ENCODE assay signal across 8 cellular contexts in genomic region chr11:62602141-62603071, GRCh38. TPM values are rescaled to one million over a fixed set of nuclear protein-coding genes. Genes with fewer than 3 reads are reported as not detected.
DNase-seq lines count a peak whose midpoint lies in the region; ATAC-seq lines count a peak whose summit lies in the region.

No MANE protein-coding gene starts in this region.

- peaks cover 43% of the 10 kb centered on the region for H3K36me3 ChIP-seq in adipocyte (ENCODE audit: control insufficient read depth, insufficient read depth, low read length, severe bottlenecking)

- no peaks in the 10 kb centered on the region for H3K9me3 ChIP-seq in adipocyte (ENCODE audit: control insufficient read depth, low read length)

- peak; percentile 67 for ATAC-seq in Right ventricle myocardium superior (ENCODE audit: poor library complexity)
- ATAC-seq in GM21529 (IDR thresholded peaks at IDR 0.05; ENCODE audit: unreplicated experiment) = no peak
- no peak for ATAC-seq in HG03342 (IDR thresholded peaks at IDR 0.05; ENCODE audit: unreplicated experiment)

- DNase-seq in stimulated activated CD4-positive, alpha-beta T cell treated with anti-CD3 and anti-CD28 coated beads, Interleukin-4, amount 100 ng/mL, for 24 hours = peak; percentile 33
- no peak for DNase-seq in stimulated activated CD4-positive, alpha-beta T cell treated with anti-CD3 and anti-CD28 coated beads, Interleukin-12 subunit alpha, Interleukin-12 subunit beta, amount 100 ng/mL, for 4 hours
- peak; percentile 81 for DNase-seq in NCI-H2227 treated with DMSO at 0.1 percent for 48 hours (lab: John Stamatoyannopoulos, UW)
- DNase-seq in adipocyte (ENCODE audit: low read depth) = peak; percentile 84
- DNase-seq in Right ventricle myocardium superior = peak; percentile 78
- peak in 50 of 56 donors; percentile 14 to 88 (median 75) for DNase-seq in nucleus accumbens (lab: John Stamatoyannopoulos, UW)

- H3K4me1 ChIP-seq in adipocyte (ENCODE audit: control insufficient read depth, insufficient read depth, low read length) = peaks cover 40% of the 10 kb centered on the region

- no peaks in the 10 kb centered on the region for H3K27me3 ChIP-seq in adipocyte (replicated peaks; ENCODE audit: control insufficient read depth, insufficient read depth, low read length)

- peak overlapping the region; percentile 97 for H3K9ac ChIP-seq in adipocyte (ENCODE audit: low read length)

- H3K4me3 ChIP-seq in adipocyte (ENCODE audit: low read length) = peak overlapping the region; percentile 98

- intact Hi-C loops in Right ventricle myocardium superior (cut with DNase I) = no loop called here

RNA-seq across cellular contexts. Expression of gene MTA2, which starts 0.7 kb away (rescaled TPM):
- 28.2 TPM for total RNA-seq in Right ventricle myocardium superior

RNA-seq across cellular contexts. Expression of gene EML3, which starts 10.2 kb away (rescaled TPM):
- 13.1 TPM for total RNA-seq in Right ventricle myocardium superior

RNA-seq across cellular contexts. Expression of gene ROM1, which starts 10.7 kb away (rescaled TPM):
- 1.5 TPM for total RNA-seq in Right ventricle myocardium superior

RNA-seq across cellular contexts. Expression of gene TUT1, which starts 11.1 kb away (rescaled TPM):
- 14.7 TPM for total RNA-seq in Right ventricle myocardium superior

RNA-seq across cellular contexts. Expression of gene B3GAT3, which starts 19.4 kb away (rescaled TPM):
- 11.6 TPM for total RNA-seq in Right ventricle myocardium superior
